Comparison of ENCODE assay signal across 20 cellular contexts in genomic region chrX:115297189-115297588, GRCh38. TPM values are rescaled to one million over a fixed set of nuclear protein-coding genes. Genes with fewer than 3 reads are reported as not detected.
DNase-seq lines count a peak whose midpoint lies in the region; ATAC-seq, FAIRE-seq and TF ChIP-seq lines count a peak whose summit lies in the region.
"Had no signal": no experiment of that assay in that cellular context is flagged by ENCODE, and none has a peak within 500 bp of the region (broad histone marks: within the 10 kb centered on the region; RNA-seq: fewer than 3 reads in every experiment).

No MANE protein-coding gene starts in this region.

- peak; percentile 12 for DNase-seq in ELR (ENCODE audit: low read depth)
- DNase-seq in bronchial epithelial cell (ENCODE audit: low read depth): peak; percentile 23
- no peak for DNase-seq in kidney
- peak; percentile 33 for DNase-seq in renal cortical epithelial cell (ENCODE audit: low read depth)
- no peak for DNase-seq in NCI-H1436 (lab: John Stamatoyannopoulos, UW)
- no peak for DNase-seq in CD4-positive, alpha-beta T cell
- no peak for DNase-seq in endodermal cell
- DNase-seq: 8988T; ACHN; Calu3; CD4-positive, CD25-positive, alpha-beta regulatory T cell; DMS 273 treated with DMSO at 0.1 percent for 48 hours; H9 had no signal

- no peak overlapping the region for H3K4me3 Mint-ChIP-seq in CD4-positive, alpha-beta T cell
- H3K4me3 Mint-ChIP-seq in endodermal cell: no peak overlapping the region
- H3K4me3 Mint-ChIP-seq: CD4-positive, CD25-positive, alpha-beta regulatory T cell; GM23338; H9 had no signal

- CTCF ChIA-PET in CD4-positive, alpha-beta T cell (lab: Charles Lee): no interaction called here

- H3K27ac ChIP-seq in kidney (ENCODE audit: low read depth in 2 of 2, low read length in 2 of 2) (no peak overlapping the region), endodermal cell (ENCODE audit: low read depth, low read length) (no peak overlapping the region)
- no peak overlapping the region for H3K27ac ChIP-seq in CD4-positive, alpha-beta T cell (ENCODE audit: low read depth, low read length)
- H3K27ac ChIP-seq: BLaER1 treated with 17β-estradiol and CSF1 and Interleukin-3, amounts not matched to agents 10 nM and 100 nM had no signal

- no peak overlapping the region for H3K9ac ChIP-seq in kidney (ENCODE audit: low read length in 2 of 2)
- H3K9ac ChIP-seq in endodermal cell (ENCODE audit: extremely low read depth, low read length, poor library complexity, severe bottlenecking): no peak overlapping the region
- H3K9ac ChIP-seq: BLaER1 treated with 17β-estradiol and CSF1 and Interleukin-3, amounts not matched to agents 10 nM and 100 nM had no signal

- no peaks in the 10 kb centered on the region for H3K9me3 ChIP-seq in kidney (ENCODE audit: control insufficient read depth in 1 of 2, low read length in 2 of 2)
- H3K9me3 ChIP-seq in CD4-positive, alpha-beta T cell (ENCODE audit: control insufficient read depth, low read length): no peaks in the 10 kb centered on the region
- H3K9me3 ChIP-seq in endodermal cell (ENCODE audit: control insufficient read depth, low read length): no peaks in the 10 kb centered on the region
- H3K9me3 ChIP-seq: BLaER1 treated with 17β-estradiol and CSF1 and Interleukin-3, amounts not matched to agents 10 nM and 100 nM had no signal

- POLR2A ChIA-PET in CD4-positive, alpha-beta T cell (lab: Charles Lee): no interaction called here

- no peaks in the 10 kb centered on the region for H3K4me1 Mint-ChIP-seq in CD4-positive, alpha-beta T cell (ENCODE audit: low read depth)
- no peaks in the 10 kb centered on the region for H3K4me1 Mint-ChIP-seq in endodermal cell
- H3K4me1 Mint-ChIP-seq: CD4-positive, CD25-positive, alpha-beta regulatory T cell; GM23338; H9 had no signal

- H3K4me1 ChIP-seq in kidney (ENCODE audit: control insufficient read depth in 1 of 2, insufficient read depth in 1 of 2, low read depth in 1 of 2, low read length in 2 of 2): no peaks in the 10 kb centered on the region
- H3K4me1 ChIP-seq in endodermal cell (ENCODE audit: control insufficient read depth, insufficient read depth, low read length): no peaks in the 10 kb centered on the region
- H3K4me1 ChIP-seq: BLaER1 treated with 17β-estradiol and CSF1 and Interleukin-3, amounts not matched to agents 10 nM and 100 nM had no signal

- no peaks in the 10 kb centered on the region for H3K27me3 ChIP-seq in bronchial epithelial cell (ENCODE audit: control insufficient read depth, insufficient read depth, low read length)
- H3K27me3 ChIP-seq in CD4-positive, alpha-beta T cell (ENCODE audit: control insufficient read depth, insufficient read depth, low read length): no peaks in the 10 kb centered on the region
- H3K27me3 ChIP-seq in endodermal cell (ENCODE audit: control insufficient read depth, insufficient read depth, low read length, poor library complexity, severe bottlenecking): no peaks in the 10 kb centered on the region

- no peak overlapping the region for H3K4me3 ChIP-seq in bronchial epithelial cell (ENCODE audit: low read depth, low read length)
- H3K4me3 ChIP-seq in kidney (ENCODE audit: low read length in 2 of 2): no peak overlapping the region
- H3K4me3 ChIP-seq in endodermal cell (ENCODE audit: low read length): no peak overlapping the region
- H3K4me3 ChIP-seq: BLaER1 treated with 17β-estradiol and CSF1 and Interleukin-3, amounts not matched to agents 10 nM and 100 nM; GM12878; GM23338 had no signal

- WGBS in endodermal cell (ENCODE audit: insufficient coverage in 1 of 2, insufficient read length in 1 of 2), 2 experiments: no CpG with 5 or more reads among the region's 1 CpG

- no peak overlapping the region for H3K27ac Mint-ChIP-seq in CD4-positive, alpha-beta T cell
- no peak overlapping the region for H3K27ac Mint-ChIP-seq in endodermal cell
- H3K27ac Mint-ChIP-seq: CD4-positive, CD25-positive, alpha-beta regulatory T cell; GM23338; H9 had no signal

- no peak for ATAC-seq in CD4-positive, alpha-beta T cell (ENCODE audit: poor library complexity)
- ATAC-seq: GM12878, GM23338, HepG2 had no signal

- H3K9me3 Mint-ChIP-seq in CD4-positive, alpha-beta T cell: no peaks in the 10 kb centered on the region
- no peaks in the 10 kb centered on the region for H3K9me3 Mint-ChIP-seq in endodermal cell
- H3K9me3 Mint-ChIP-seq: GM23338, H9 had no signal

- H3K27me3 Mint-ChIP-seq in CD4-positive, alpha-beta T cell: no peaks in the 10 kb centered on the region
- H3K27me3 Mint-ChIP-seq in endodermal cell (ENCODE audit: insufficient read depth): no peaks in the 10 kb centered on the region
- H3K27me3 Mint-ChIP-seq: CD4-positive, CD25-positive, alpha-beta regulatory T cell had no signal

- H3K36me3 Mint-ChIP-seq in CD4-positive, alpha-beta T cell (ENCODE audit: low read depth): no peaks in the 10 kb centered on the region
- no peaks in the 10 kb centered on the region for H3K36me3 Mint-ChIP-seq in endodermal cell (ENCODE audit: low read depth)
- H3K36me3 Mint-ChIP-seq: CD4-positive, CD25-positive, alpha-beta regulatory T cell had no signal

- intact Hi-C loops in kidney (cut with DNase I): no loop called here
- intact Hi-C loops in CD4-positive, alpha-beta T cell (cut with DNase I, micrococcal nuclease): no loop called here

- TF ChIP-seq CTCF in bronchial epithelial cell (IDR thresholded peaks at IDR 0.05; ENCODE audit: insufficient read depth, low read length, severe bottlenecking): no peak
- TF ChIP-seq CTCF in kidney (IDR thresholded peaks at IDR 0.05; ENCODE audit: borderline replicate concordance, extremely low read depth, insufficient read depth): no peak
- TF ChIP-seq CTCF in CD4-positive, alpha-beta T cell (IDR thresholded peaks at IDR 0.05): no peak
- TF ChIP-seq CTCF in endodermal cell (conservative IDR thresholded peaks at IDR 0.05): no peak

- FAIRE-seq in bronchial epithelial cell (lab: Jason Lieb, UNC): no peak
- peak; percentile 25 for FAIRE-seq in kidney (lab: Jason Lieb, UNC)
- FAIRE-seq: GM12878, HepG2, HTR-8/SVneo had no signal

- H3K36me3 ChIP-seq in bronchial epithelial cell (ENCODE audit: control insufficient read depth, insufficient read depth, low read length): no peaks in the 10 kb centered on the region
- H3K36me3 ChIP-seq in kidney (ENCODE audit: control insufficient read depth in 1 of 2, insufficient read depth in 2 of 2, low read length in 2 of 2): no peaks in the 10 kb centered on the region
- H3K36me3 ChIP-seq in endodermal cell (ENCODE audit: control insufficient read depth, insufficient read depth, low read length): no peaks in the 10 kb centered on the region
- H3K36me3 ChIP-seq: BLaER1 treated with 17β-estradiol and CSF1 and Interleukin-3, amounts not matched to agents 10 nM and 100 nM had no signal

RNA-seq across cellular contexts. Expression of gene LUZP4, which starts 7.7 kb away (rescaled TPM):
- total RNA-seq in bronchial epithelial cell: not detected in 2 replicates
- total RNA-seq in kidney: not detected
- not detected for polyA plus RNA-seq in kidney (ENCODE audit: insufficient read depth, low read depth, low replicate concordance)
- not detected in 2 replicates for total RNA-seq in renal cortical epithelial cell
- total RNA-seq in CD4-positive, alpha-beta T cell: not detected
- total RNA-seq in endodermal cell: not detected
- not detected for polyA plus RNA-seq in endodermal cell (2013, experiment 1 of 2)
- polyA plus RNA-seq in endodermal cell (2013, experiment 2 of 2): not detected
- total RNA-seq: Calu3; CD4-positive, CD25-positive, alpha-beta regulatory T cell; Daoy; G401; GM12878; GM23338; H9; HepG2 had no signal
- polyA plus RNA-seq: CD4-positive, CD25-positive, alpha-beta regulatory T cell; GM12878; GM23338; HepG2 had no signal

Comparison
In these comparisons a context has a peak if more than half of its experiments do, and no peak if none do; other contexts are left out.
1. DNase-seq: peak in ELR (single experiment), bronchial epithelial cell (single experiment) and renal cortical epithelial cell (single experiment); none in kidney (single experiment), NCI-H1436 (single experiment), CD4-positive, alpha-beta T cell (0 of 10) and endodermal cell (single experiment).